Comparison of ENCODE assay signal across 1 cellular context in the genomic region with DNA sequence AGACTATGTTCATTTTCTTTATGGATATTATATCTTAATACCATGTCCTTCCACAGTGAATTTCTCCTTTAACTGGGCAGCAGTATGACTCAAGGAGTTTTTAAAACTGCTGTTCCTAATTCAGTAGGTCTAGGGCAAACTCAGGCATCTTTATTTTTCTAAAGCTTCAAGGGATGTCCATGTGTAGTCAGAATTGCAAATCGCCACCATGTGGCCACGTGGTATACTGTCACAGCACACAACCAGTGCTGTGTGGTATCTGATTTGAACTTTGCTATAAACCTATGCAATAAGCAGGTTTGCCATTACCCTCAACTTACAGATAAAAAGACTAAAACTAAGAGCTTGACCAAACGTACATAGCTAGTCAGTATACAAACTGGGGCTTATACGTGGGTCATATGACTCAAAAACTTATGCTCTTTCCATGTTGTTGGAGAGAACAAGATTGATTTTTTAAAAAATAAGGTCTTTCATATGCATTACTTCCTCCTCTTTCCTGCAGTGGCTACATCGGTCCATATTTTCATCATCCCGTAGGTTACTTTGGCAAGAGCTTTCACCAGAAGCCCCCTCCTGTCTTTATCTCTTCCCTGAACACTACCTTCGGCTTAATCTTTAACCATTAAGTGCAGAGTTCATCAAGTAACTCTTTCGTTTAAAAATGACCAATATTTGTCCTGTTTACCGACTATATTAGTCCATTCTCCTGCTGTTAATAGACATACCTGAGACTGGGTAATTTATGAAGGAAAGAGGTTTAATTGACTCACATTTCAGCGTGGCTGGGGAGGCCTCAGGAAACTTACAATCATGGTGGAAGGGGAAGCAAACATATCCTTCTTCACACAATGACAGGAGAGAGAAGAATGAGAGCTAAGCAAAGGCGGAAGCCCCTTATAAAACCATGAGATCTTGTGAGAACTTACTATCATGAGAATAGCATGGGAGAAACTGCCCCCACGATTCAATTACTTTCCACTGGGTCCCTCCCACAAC.
TF ChIP-seq lines count a peak whose summit lies in the region.

No MANE protein-coding gene starts in this region.

TF ChIP-seq in GM12878, 131 proteins besides CTCF, POLR2A, EP300 and RAD21:
- TF ChIP-seq ZNF384 (IDR thresholded peaks at IDR 0.05; ENCODE audit: borderline replicate concordance, low read depth, low read length) (no peak), NR2C2 (IDR thresholded peaks at IDR 0.05; ENCODE audit: borderline replicate concordance, control insufficient read depth, insufficient read length, low read depth) (no peak), SMC3 (IDR thresholded peaks at IDR 0.05; ENCODE audit: borderline replicate concordance, low read length) (peak; percentile 53; the same call in 1 of the 2 replicates)
